In genomic region chr2:54469484-54470053, GRCh38 we compare ENCODE assay signal across 1 cellular context.
TF ChIP-seq lines count a peak whose summit lies in the region.

No MANE protein-coding gene starts in this region.

TF ChIP-seq in IMR-90, 13 proteins besides CTCF, POLR2A, EP300 and RAD21:
- TF ChIP-seq CEBPB (IDR thresholded peaks at IDR 0.05; ENCODE audit: low read depth, low read length), result no peak
- no peak for TF ChIP-seq CHD1 (IDR thresholded peaks at IDR 0.05; ENCODE audit: low read depth, low read length)
- no peak for TF ChIP-seq BHLHE40 (IDR thresholded peaks at IDR 0.05; ENCODE audit: low read depth, low read length)
- TF ChIP-seq, protein P1, sequence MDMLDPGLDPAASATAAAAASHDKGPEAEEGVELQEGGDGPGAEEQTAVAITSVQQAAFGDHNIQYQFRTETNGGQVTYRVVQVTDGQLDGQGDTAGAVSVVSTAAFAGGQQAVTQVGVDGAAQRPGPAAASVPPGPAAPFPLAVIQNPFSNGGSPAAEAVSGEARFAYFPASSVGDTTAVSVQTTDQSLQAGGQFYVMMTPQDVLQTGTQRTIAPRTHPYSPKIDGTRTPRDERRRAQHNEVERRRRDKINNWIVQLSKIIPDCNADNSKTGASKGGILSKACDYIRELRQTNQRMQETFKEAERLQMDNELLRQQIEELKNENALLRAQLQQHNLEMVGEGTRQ (IDR thresholded peaks at IDR 0.05; ENCODE audit: low read depth, low read length), result no peak
- no peak for TF ChIP-seq RFX5 (IDR thresholded peaks at IDR 0.05; ENCODE audit: low read depth, low read length)
- no peak for TF ChIP-seq NFE2L2 (IDR thresholded peaks at IDR 0.05; ENCODE audit: low read depth, low read length)
- no peak for TF ChIP-seq MXI1 (IDR thresholded peaks at IDR 0.05; ENCODE audit: borderline replicate concordance, low read depth, low read length)
- no peak for TF ChIP-seq RCOR1 (IDR thresholded peaks at IDR 0.05; ENCODE audit: insufficient replicate concordance, low read length)
- no peak for TF ChIP-seq FOS (IDR thresholded peaks at IDR 0.05; ENCODE audit: low read depth, low read length)
- TF ChIP-seq MAFK (IDR thresholded peaks at IDR 0.05; ENCODE audit: low read depth, low read length), result no peak
- TF ChIP-seq ELK1 (IDR thresholded peaks at IDR 0.05; ENCODE audit: borderline replicate concordance, low read depth, low read length), result no peak
- no peak for TF ChIP-seq MAZ (IDR thresholded peaks at IDR 0.05; ENCODE audit: borderline replicate concordance, low read depth, low read length)
- no peak for TF ChIP-seq SMC3 (IDR thresholded peaks at IDR 0.05; ENCODE audit: low read depth, low read length)
